Comparison of ENCODE assay signal across 1 cellular context in the genomic region with DNA sequence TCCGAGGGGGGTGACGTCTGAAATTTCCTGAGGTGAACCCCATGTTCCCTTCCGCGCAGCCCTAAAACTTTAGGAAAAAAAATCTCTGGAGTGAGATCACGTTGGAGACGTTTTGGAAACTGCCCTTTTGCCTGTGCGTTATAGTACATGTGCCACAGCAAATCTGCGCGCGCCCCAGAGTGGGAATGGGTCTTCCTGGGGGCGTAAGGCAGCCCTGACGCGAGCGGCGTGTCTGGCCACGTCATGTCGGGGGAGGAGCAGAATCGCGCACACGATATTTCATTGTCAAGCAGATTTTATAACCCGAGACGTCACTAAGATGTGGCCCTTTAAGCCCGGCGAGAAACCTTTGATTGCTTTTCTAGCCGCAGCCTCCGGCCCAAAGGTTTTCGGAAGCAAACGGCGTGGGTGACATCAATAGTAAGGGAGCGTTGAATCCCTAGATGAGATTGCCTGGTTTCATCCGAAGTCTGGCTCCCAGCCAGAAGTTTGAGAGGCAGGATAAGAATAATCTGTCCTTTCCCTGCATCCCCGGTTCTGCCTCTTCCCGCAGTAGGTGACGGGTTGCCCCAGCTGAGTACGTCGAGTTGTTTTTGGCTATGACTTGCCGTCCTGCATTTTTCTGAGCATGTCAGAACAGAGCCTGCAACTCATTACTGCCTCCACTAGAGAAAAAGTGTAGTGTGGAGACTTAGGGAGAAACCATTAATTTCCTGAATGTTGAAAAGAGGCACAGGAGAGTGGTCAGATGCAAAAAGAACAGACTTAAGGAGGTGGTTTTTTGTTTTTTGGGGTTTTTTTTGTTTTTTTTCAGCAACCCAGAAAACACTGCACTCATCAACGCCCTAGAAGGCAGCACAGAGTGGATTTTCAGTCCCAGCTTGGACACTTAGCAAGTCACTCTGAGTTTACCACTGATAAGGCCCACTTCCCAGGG.
TF ChIP-seq lines count a peak whose summit lies in the region.

No MANE protein-coding gene starts in this region.

TF ChIP-seq in K562, 482 proteins besides CTCF, POLR2A, EP300 and RAD21 (continued from another document and continues in another):
- TF ChIP-seq, protein P1, sequence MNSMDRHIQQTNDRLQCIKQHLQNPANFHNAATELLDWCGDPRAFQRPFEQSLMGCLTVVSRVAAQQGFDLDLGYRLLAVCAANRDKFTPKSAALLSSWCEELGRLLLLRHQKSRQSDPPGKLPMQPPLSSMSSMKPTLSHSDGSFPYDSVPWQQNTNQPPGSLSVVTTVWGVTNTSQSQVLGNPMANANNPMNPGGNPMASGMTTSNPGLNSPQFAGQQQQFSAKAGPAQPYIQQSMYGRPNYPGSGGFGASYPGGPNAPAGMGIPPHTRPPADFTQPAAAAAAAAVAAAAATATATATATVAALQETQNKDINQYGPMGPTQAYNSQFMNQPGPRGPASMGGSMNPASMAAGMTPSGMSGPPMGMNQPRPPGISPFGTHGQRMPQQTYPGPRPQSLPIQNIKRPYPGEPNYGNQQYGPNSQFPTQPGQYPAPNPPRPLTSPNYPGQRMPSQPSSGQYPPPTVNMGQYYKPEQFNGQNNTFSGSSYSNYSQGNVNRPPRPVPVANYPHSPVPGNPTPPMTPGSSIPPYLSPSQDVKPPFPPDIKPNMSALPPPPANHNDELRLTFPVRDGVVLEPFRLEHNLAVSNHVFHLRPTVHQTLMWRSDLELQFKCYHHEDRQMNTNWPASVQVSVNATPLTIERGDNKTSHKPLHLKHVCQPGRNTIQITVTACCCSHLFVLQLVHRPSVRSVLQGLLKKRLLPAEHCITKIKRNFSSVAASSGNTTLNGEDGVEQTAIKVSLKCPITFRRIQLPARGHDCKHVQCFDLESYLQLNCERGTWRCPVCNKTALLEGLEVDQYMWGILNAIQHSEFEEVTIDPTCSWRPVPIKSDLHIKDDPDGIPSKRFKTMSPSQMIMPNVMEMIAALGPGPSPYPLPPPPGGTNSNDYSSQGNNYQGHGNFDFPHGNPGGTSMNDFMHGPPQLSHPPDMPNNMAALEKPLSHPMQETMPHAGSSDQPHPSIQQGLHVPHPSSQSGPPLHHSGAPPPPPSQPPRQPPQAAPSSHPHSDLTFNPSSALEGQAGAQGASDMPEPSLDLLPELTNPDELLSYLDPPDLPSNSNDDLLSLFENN (IDR thresholded peaks at IDR 0.05; ENCODE audit: low read depth in 2 of 2, low read length in 2 of 2), result no peak
- TF ChIP-seq ZNF3 (CRISPR knock-in tag; IDR thresholded peaks at IDR 0.05) (no peak), HLTF (IDR thresholded peaks at IDR 0.05) (no peak), MAFK (IDR thresholded peaks at IDR 0.05; ENCODE audit: low read length) (no peak), FOSL1 (tag; conservative IDR thresholded peaks at IDR 0.05) (0 out of 2 replicates have a peak, but pooled peaks have one; percentile 33), ZNF695 (CRISPR knock-in tag; IDR thresholded peaks at IDR 0.05) (no peak), SRSF1 (IDR thresholded peaks at IDR 0.05; ENCODE audit: low read depth, low read length) (no peak), ETV1 (tag; conservative IDR thresholded peaks at IDR 0.05; ENCODE audit: low read depth) (0 out of 2 replicates have a peak, but pooled peaks have one; percentile 3), IRF9 (tag; IDR thresholded peaks at IDR 0.05) (no peak), MIER1 (IDR thresholded peaks at IDR 0.05; ENCODE audit: low read depth) (no peak), RBM39 (optimal IDR thresholded peaks at IDR 0.05; ENCODE audit: low read depth, low read length) (no peak), ZNF707 (CRISPR knock-in tag; conservative IDR thresholded peaks at IDR 0.05) (no peak), ZNF274 (IDR thresholded peaks at IDR 0.05; ENCODE audit: borderline replicate concordance, low read depth, low read length) (no peak), E2F3 (CRISPR knock-in tag; IDR thresholded peaks at IDR 0.05) (no peak), MEF2D (tag; conservative IDR thresholded peaks at IDR 0.05; ENCODE audit: low read depth) (peak; percentile 58; the same call in 1 of the 2 replicates), ZFP30 (CRISPR knock-in tag; IDR thresholded peaks at IDR 0.05; ENCODE audit: borderline replicate concordance) (no peak), TEAD4 (IDR thresholded peaks at IDR 0.05; ENCODE audit: low read length) (no peak; the same call in 1 of the 2 replicates), TEAD4 (CRISPR knock-in tag; IDR thresholded peaks at IDR 0.05; ENCODE audit: borderline replicate concordance) (no peak), NCOA1 (IDR thresholded peaks at IDR 0.05; ENCODE audit: low read depth) (peak; percentile 83), PPARD (CRISPR knock-in tag; IDR thresholded peaks at IDR 0.05) (no peak), TEAD1 (CRISPR knock-in tag; IDR thresholded peaks at IDR 0.05) (peak in 1 of 2 experiments; percentile 48; a peak in 2 of 4 replicates), FOXP1 (CRISPR knock-in tag; IDR thresholded peaks at IDR 0.05) (no peak), RBBP5 (IDR thresholded peaks at IDR 0.05; ENCODE audit: borderline replicate concordance, insufficient read depth, low read length, poor library complexity, severe bottlenecking) (peak; percentile 44), SLC30A9 (CRISPR knock-in tag; IDR thresholded peaks at IDR 0.05) (no peak), ZSCAN29 (IDR thresholded peaks at IDR 0.05) (no peak), EZH2 (IDR thresholded peaks at IDR 0.05; ENCODE audit: borderline replicate concordance, low read depth, low read length) (no peak), ERF (CRISPR knock-in tag; IDR thresholded peaks at IDR 0.05) (no peak), HCFC1 (IDR thresholded peaks at IDR 0.05; ENCODE audit: low read depth, low read length) (no peak; the same call in 1 of the 2 replicates), NR3C1 (CRISPR knock-in tag; IDR thresholded peaks at IDR 0.05) (no peak), TARDBP (IDR thresholded peaks at IDR 0.05) (no peak), RBM22 (IDR thresholded peaks at IDR 0.05; ENCODE audit: low read depth, low read length, poor library complexity, severe bottlenecking) (no peak), STAT5B (CRISPR knock-in tag; IDR thresholded peaks at IDR 0.05) (no peak), PHF8 (IDR thresholded peaks at IDR 0.05; ENCODE audit: borderline replicate concordance, low read length) (peak; percentile 59; the same call in 1 of the 2 replicates), FOXO4 (CRISPR knock-in tag; IDR thresholded peaks at IDR 0.05) (no peak), XRCC4 (IDR thresholded peaks at IDR 0.05; ENCODE audit: extremely low read depth, insufficient read depth, insufficient read length) (no peak), BACH1 (tag; IDR thresholded peaks at IDR 0.05) (peak; percentile 51; the same call in 1 of the 2 replicates), ZBTB7A (IDR thresholded peaks at IDR 0.05; ENCODE audit: borderline replicate concordance, control insufficient read depth, low read depth, low read length) (no peak), ZNF134 (CRISPR knock-in tag; conservative IDR thresholded peaks at IDR 0.05) (no peak), ARNT (IDR thresholded peaks at IDR 0.05) (peak in 1 of 2 experiments; percentile 33; a peak in 1 of 4 replicates)
- TF ChIP-seq, protein P2, sequence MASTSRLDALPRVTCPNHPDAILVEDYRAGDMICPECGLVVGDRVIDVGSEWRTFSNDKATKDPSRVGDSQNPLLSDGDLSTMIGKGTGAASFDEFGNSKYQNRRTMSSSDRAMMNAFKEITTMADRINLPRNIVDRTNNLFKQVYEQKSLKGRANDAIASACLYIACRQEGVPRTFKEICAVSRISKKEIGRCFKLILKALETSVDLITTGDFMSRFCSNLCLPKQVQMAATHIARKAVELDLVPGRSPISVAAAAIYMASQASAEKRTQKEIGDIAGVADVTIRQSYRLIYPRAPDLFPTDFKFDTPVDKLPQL (IDR thresholded peaks at IDR 0.05; ENCODE audit: extremely low read depth, insufficient read length), result no peak
- TF ChIP-seq, protein P3, sequence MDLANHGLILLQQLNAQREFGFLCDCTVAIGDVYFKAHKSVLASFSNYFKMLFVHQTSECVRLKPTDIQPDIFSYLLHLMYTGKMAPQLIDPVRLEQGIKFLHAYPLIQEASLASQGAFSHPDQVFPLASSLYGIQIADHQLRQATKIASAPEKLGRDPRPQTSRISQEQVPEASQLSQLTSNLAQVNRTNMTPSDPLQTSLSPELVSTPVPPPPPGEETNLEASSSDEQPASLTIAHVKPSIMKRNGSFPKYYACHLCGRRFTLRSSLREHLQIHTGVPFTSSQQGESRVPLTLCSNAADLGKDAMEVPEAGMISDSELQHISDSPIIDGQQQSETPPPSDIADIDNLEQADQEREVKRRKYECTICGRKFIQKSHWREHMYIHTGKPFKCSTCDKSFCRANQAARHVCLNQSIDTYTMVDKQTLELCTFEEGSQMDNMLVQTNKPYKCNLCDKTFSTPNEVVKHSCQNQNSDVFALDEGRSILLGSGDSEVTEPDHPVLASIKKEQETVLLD (IDR thresholded peaks at IDR 0.05), result no peak
- TF ChIP-seq, protein P4, sequence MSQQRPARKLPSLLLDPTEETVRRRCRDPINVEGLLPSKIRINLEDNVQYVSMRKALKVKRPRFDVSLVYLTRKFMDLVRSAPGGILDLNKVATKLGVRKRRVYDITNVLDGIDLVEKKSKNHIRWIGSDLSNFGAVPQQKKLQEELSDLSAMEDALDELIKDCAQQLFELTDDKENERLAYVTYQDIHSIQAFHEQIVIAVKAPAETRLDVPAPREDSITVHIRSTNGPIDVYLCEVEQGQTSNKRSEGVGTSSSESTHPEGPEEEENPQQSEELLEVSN (IDR thresholded peaks at IDR 0.05; ENCODE audit: borderline replicate concordance in 1 of 2, extremely low read depth in 1 of 2, insufficient read depth in 1 of 2, insufficient read length in 1 of 2, low read depth in 1 of 2, low read length in 1 of 2, poor library complexity in 1 of 2, severe bottlenecking in 1 of 2), result no peak
- TF ChIP-seq, protein P5, sequence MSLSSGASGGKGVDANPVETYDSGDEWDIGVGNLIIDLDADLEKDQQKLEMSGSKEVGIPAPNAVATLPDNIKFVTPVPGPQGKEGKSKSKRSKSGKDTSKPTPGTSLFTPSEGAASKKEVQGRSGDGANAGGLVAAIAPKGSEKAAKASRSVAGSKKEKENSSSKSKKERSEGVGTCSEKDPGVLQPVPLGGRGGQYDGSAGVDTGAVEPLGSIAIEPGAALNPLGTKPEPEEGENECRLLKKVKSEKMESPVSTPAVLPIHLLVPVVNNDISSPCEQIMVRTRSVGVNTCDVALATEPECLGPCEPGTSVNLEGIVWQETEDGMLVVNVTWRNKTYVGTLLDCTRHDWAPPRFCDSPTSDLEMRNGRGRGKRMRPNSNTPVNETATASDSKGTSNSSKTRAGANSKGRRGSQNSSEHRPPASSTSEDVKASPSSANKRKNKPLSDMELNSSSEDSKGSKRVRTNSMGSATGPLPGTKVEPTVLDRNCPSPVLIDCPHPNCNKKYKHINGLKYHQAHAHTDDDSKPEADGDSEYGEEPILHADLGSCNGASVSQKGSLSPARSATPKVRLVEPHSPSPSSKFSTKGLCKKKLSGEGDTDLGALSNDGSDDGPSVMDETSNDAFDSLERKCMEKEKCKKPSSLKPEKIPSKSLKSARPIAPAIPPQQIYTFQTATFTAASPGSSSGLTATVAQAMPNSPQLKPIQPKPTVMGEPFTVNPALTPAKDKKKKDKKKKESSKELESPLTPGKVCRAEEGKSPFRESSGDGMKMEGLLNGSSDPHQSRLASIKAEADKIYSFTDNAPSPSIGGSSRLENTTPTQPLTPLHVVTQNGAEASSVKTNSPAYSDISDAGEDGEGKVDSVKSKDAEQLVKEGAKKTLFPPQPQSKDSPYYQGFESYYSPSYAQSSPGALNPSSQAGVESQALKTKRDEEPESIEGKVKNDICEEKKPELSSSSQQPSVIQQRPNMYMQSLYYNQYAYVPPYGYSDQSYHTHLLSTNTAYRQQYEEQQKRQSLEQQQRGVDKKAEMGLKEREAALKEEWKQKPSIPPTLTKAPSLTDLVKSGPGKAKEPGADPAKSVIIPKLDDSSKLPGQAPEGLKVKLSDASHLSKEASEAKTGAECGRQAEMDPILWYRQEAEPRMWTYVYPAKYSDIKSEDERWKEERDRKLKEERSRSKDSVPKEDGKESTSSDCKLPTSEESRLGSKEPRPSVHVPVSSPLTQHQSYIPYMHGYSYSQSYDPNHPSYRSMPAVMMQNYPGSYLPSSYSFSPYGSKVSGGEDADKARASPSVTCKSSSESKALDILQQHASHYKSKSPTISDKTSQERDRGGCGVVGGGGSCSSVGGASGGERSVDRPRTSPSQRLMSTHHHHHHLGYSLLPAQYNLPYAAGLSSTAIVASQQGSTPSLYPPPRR (CRISPR knock-in tag; IDR thresholded peaks at IDR 0.05; ENCODE audit: borderline replicate concordance), result no peak
- TF ChIP-seq, protein P6, sequence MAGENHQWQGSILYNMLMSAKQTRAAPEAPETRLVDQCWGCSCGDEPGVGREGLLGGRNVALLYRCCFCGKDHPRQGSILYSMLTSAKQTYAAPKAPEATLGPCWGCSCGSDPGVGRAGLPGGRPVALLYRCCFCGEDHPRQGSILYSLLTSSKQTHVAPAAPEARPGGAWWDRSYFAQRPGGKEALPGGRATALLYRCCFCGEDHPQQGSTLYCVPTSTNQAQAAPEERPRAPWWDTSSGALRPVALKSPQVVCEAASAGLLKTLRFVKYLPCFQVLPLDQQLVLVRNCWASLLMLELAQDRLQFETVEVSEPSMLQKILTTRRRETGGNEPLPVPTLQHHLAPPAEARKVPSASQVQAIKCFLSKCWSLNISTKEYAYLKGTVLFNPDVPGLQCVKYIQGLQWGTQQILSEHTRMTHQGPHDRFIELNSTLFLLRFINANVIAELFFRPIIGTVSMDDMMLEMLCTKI (IDR thresholded peaks at IDR 0.05; ENCODE audit: partially characterized antibody), result no peak
- TF ChIP-seq, protein P7, sequence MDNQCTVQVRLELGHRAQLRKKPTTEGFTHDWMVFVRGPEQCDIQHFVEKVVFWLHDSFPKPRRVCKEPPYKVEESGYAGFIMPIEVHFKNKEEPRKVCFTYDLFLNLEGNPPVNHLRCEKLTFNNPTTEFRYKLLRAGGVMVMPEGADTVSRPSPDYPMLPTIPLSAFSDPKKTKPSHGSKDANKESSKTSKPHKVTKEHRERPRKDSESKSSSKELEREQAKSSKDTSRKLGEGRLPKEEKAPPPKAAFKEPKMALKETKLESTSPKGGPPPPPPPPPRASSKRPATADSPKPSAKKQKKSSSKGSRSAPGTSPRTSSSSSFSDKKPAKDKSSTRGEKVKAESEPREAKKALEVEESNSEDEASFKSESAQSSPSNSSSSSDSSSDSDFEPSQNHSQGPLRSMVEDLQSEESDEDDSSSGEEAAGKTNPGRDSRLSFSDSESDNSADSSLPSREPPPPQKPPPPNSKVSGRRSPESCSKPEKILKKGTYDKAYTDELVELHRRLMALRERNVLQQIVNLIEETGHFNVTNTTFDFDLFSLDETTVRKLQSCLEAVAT (IDR thresholded peaks at IDR 0.05), result no peak; a peak in 1 of 4 replicates
